18 cellular contexts compared by ENCODE assay signal in the genomic region with DNA sequence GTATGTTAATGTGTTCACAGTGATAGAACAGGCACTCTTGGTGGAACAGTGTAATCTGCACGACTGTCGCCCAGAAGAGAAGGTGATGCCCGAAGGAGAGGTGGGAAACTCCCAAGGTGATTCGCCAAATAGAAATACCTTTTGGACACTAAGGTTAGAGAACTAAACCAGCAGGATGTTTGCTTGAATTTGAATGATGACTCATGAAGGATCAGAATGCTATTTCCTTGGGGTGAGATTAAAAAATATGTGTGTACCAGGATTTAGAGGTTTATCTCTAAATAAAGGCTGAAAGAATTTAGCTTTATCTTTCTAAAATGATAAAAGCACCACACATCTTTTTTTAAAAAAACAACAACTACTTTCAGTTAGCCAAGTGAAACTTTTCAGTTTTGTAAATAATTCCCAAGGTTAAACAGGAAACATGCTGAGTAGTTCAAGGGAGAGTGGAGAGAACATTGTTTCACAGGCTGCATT.
A peak's percentile ranks its signal among the peaks of the same experiment; 100 is the strongest.
DNase-seq lines count a peak whose midpoint lies in the region; FAIRE-seq and TF ChIP-seq lines count a peak whose summit lies in the region.
"Had no signal": no experiment of that assay in that cellular context is flagged by ENCODE, and none has a peak within 500 bp of the region (broad histone marks: within the 10 kb centered on the region; RNA-seq: fewer than 3 reads in every experiment).

No MANE protein-coding gene starts in this region.

- CTCF ChIA-PET in MCF 10A (lab: Yijun Ruan, JAX) = interaction anchor here (1.0 kb wide), 1 partner anchor 30 kb away, joined by 3 read pairs; no protein-coding TSS in a partner anchor

- peak; percentile 80 for FAIRE-seq in astrocyte (lab: Jason Lieb, UNC)
- FAIRE-seq in urothelium cell line (lab: Jason Lieb, UNC) = no peak
- FAIRE-seq: small intestine had no signal

- intact Hi-C loops in MCF 10A (cut with micrococcal nuclease) = no loop called here
- intact Hi-C loops in breast epithelium (cut with DNase I; ENCODE audit: low total_unique reads) = no loop called here

- H3K27ac Mint-ChIP-seq in MCF 10A (ENCODE audit: low read depth, unreplicated experiment) (peak overlapping the region; percentile 13), astrocyte (ENCODE audit: unreplicated experiment) (peak overlapping the region; percentile 62)
- H3K27ac Mint-ChIP-seq: activated naive CD8-positive, alpha-beta T cell treated with anti-CD3 and anti-CD28 coated beads, Interleukin-2, amount 10 ng/mL, durations not matched to agents 7 days and 5 days; stimulated activated naive B cell treated with anti-CD40 and anti-IgM and Interleukin-4, amounts not matched to agents 10 μg/mL and 1 μg/mL and 100 μg/mL, for 72 hours had no signal

- H3K27ac ChIP-seq in breast epithelium (no peak overlapping the region), astrocyte (ENCODE audit: low read depth, low read length) (peak overlapping the region; percentile 11)
- H3K27ac ChIP-seq: upper lobe of left lung had no signal

- DNase-seq in MCF 10A (ENCODE audit: unreplicated experiment) = peak; percentile 37
- no peak for DNase-seq in breast epithelium (ENCODE audit: low spot score in 2 of 2)
- peak; percentile 62 for DNase-seq in astrocyte (ENCODE audit: low read depth)
- peak; percentile 49 for DNase-seq in iris pigment epithelial cell (ENCODE audit: low read depth)
- DNase-seq in urothelium cell line (ENCODE audit: low spot score) = peak; percentile 16
- no peak for DNase-seq in NCI-H2227 (lab: John Stamatoyannopoulos, UW; ENCODE audit: unreplicated experiment)
- DNase-seq in NOMO-1 (lab: John Stamatoyannopoulos, UW; ENCODE audit: unreplicated experiment in 2 of 2) = no peak
- DNase-seq in NCI-H1417 treated with DMSO at 0.1 percent for 48 hours (lab: John Stamatoyannopoulos, UW) = no peak
- DNase-seq: 8988T; activated CD4-positive, alpha-beta T cell treated with anti-CD3 and anti-CD28 coated beads, Interleukin-2, amount 50 U/mL, for 1 hour; activated naive CD8-positive, alpha-beta T cell treated with anti-CD3 and anti-CD28 coated beads, Interleukin-2, amount 10 ng/mL, durations not matched to agents 7 days and 5 days; activated T-cell treated with anti-CD3 and anti-CD28 coated beads, Interleukin-2, amount 50 U/mL, for 1 hour; GDM1; KBM-7; NCI-H1092 treated with DMSO at 0.1 percent for 48 hours; small intestine; stimulated activated naive B cell treated with anti-CD40 and anti-IgM and Interleukin-4, amounts not matched to agents 10 μg/mL and 1 μg/mL and 100 μg/mL, for 72 hours; upper lobe of left lung had no signal

- no peak overlapping the region for H3K4me3 Mint-ChIP-seq in MCF 10A (ENCODE audit: unreplicated experiment)
- H3K4me3 Mint-ChIP-seq in astrocyte (ENCODE audit: unreplicated experiment) = no peak overlapping the region
- H3K4me3 Mint-ChIP-seq: activated naive CD8-positive, alpha-beta T cell treated with anti-CD3 and anti-CD28 coated beads, Interleukin-2, amount 10 ng/mL, durations not matched to agents 7 days and 5 days; stimulated activated naive B cell treated with anti-CD40 and anti-IgM and Interleukin-4, amounts not matched to agents 10 μg/mL and 1 μg/mL and 100 μg/mL, for 72 hours had no signal

- H3K9me3 Mint-ChIP-seq in MCF 10A (ENCODE audit: unreplicated experiment) (peaks cover under 1% of the 10 kb centered on the region), astrocyte (ENCODE audit: unreplicated experiment) (peaks cover 11% of the 10 kb centered on the region)

- H2AFZ ChIP-seq in astrocyte (ENCODE audit: low read depth, low read length) = no peak overlapping the region

- H3K36me3 ChIP-seq in breast epithelium = no peaks in the 10 kb centered on the region
- no peaks in the 10 kb centered on the region for H3K36me3 ChIP-seq in astrocyte (ENCODE audit: insufficient read depth, low read length)
- H3K36me3 ChIP-seq: upper lobe of left lung had no signal

- POLR2A ChIA-PET in MCF 10A (lab: Yijun Ruan, JAX) = interaction anchor here (0.6 to 0.7 kb wide), 2 partner anchors 186 to 758 kb away, joined by 3 to 4 read pairs; no protein-coding TSS in a partner anchor

- H3K9ac ChIP-seq in astrocyte (ENCODE audit: low read length) = no peak overlapping the region

- H3K4me1 ChIP-seq in breast epithelium (no peaks in the 10 kb centered on the region), astrocyte (ENCODE audit: insufficient read depth, low read length) (peaks cover 23% of the 10 kb centered on the region)
- H3K4me1 ChIP-seq: upper lobe of left lung had no signal

- H3K9me3 ChIP-seq in breast epithelium (peaks cover 0 to 6% of the 10 kb centered on the region in 2 donors), astrocyte (ENCODE audit: insufficient read depth, low read depth, low read length) (peaks cover 3% of the 10 kb centered on the region)

- H3K36me3 Mint-ChIP-seq in MCF 10A (ENCODE audit: insufficient read depth, unreplicated experiment) (no peaks in the 10 kb centered on the region), astrocyte (ENCODE audit: low read depth, unreplicated experiment) (no peaks in the 10 kb centered on the region)
- H3K36me3 Mint-ChIP-seq: activated naive CD8-positive, alpha-beta T cell treated with anti-CD3 and anti-CD28 coated beads, Interleukin-2, amount 10 ng/mL, durations not matched to agents 7 days and 5 days had no signal

- no TSS peak for BruUV-seq in MCF 10A (replicated peaks; lab: Mats Ljungman, UMichigan)

- H3K27me3 ChIP-seq in breast epithelium = no peaks in the 10 kb centered on the region
- H3K27me3 ChIP-seq in astrocyte (ENCODE audit: insufficient read depth, low read length) = no peaks in the 10 kb centered on the region
- H3K27me3 ChIP-seq: upper lobe of left lung had no signal

- TF ChIP-seq CTCF in MCF 10A (IDR thresholded peaks at IDR 0.05; ENCODE audit: unreplicated experiment) (no peak), breast epithelium (IDR thresholded peaks at IDR 0.05) (no peak), astrocyte (IDR thresholded peaks at IDR 0.05; ENCODE audit: insufficient read depth, low read depth, low read length) (no peak)

- H3K27me3 Mint-ChIP-seq in MCF 10A (ENCODE audit: insufficient read depth, unreplicated experiment) = no peaks in the 10 kb centered on the region
- no peaks in the 10 kb centered on the region for H3K27me3 Mint-ChIP-seq in astrocyte (ENCODE audit: low read depth, unreplicated experiment)
- H3K27me3 Mint-ChIP-seq: activated naive CD8-positive, alpha-beta T cell treated with anti-CD3 and anti-CD28 coated beads, Interleukin-2, amount 10 ng/mL, durations not matched to agents 7 days and 5 days; stimulated activated naive B cell treated with anti-CD40 and anti-IgM and Interleukin-4, amounts not matched to agents 10 μg/mL and 1 μg/mL and 100 μg/mL, for 72 hours had no signal

- no peaks in the 10 kb centered on the region for H3K79me2 ChIP-seq in astrocyte (ENCODE audit: insufficient read depth, low read length)

- peaks cover 26% of the 10 kb centered on the region for H3K4me1 Mint-ChIP-seq in MCF 10A (ENCODE audit: insufficient read depth, unreplicated experiment)
- H3K4me1 Mint-ChIP-seq in astrocyte (ENCODE audit: low read depth, unreplicated experiment) = peaks cover 30% of the 10 kb centered on the region
- H3K4me1 Mint-ChIP-seq: activated naive CD8-positive, alpha-beta T cell treated with anti-CD3 and anti-CD28 coated beads, Interleukin-2, amount 10 ng/mL, durations not matched to agents 7 days and 5 days; stimulated activated naive B cell treated with anti-CD40 and anti-IgM and Interleukin-4, amounts not matched to agents 10 μg/mL and 1 μg/mL and 100 μg/mL, for 72 hours had no signal

- peak overlapping the region; percentile 48 for H3K4me2 ChIP-seq in astrocyte (ENCODE audit: low read length)

- no peak for TF ChIP-seq POLR2A in breast epithelium (IDR thresholded peaks at IDR 0.05)

- H4K20me1 ChIP-seq in astrocyte (ENCODE audit: insufficient read depth, low read length) = no peaks in the 10 kb centered on the region

- H3K4me3 ChIP-seq in breast epithelium (no peak overlapping the region), astrocyte (ENCODE audit: insufficient read depth, low read depth, low read length) (no peak overlapping the region)
- H3K4me3 ChIP-seq: upper lobe of left lung had no signal

Comparison
In these comparisons a context has a peak if more than half of its experiments do, and no peak if none do; other contexts are left out.
1. DNase-seq: peak in MCF 10A (single experiment), astrocyte (single experiment), iris pigment epithelial cell (single experiment) and urothelium cell line (single experiment); none in breast epithelium (0 of 2), NCI-H2227 (single experiment), NOMO-1 (0 of 2) and NCI-H1417 treated with DMSO at 0.1 percent for 48 hours (single experiment).